In genomic region chr4:100369871-100370270, GRCh38 we compare ENCODE assay signal across 23 cellular contexts.
A peak's percentile ranks its signal among the peaks of the same experiment; 100 is the strongest.
DNase-seq lines count a peak whose midpoint lies in the region; ATAC-seq, FAIRE-seq and TF ChIP-seq lines count a peak whose summit lies in the region.
"Had no signal": no experiment of that assay in that cellular context is flagged by ENCODE, and none has a peak within 500 bp of the region (broad histone marks: within the 10 kb centered on the region; RNA-seq: fewer than 3 reads in every experiment).

No MANE protein-coding gene starts in this region.

- no peaks in the 10 kb centered on the region for H3K36me3 Mint-ChIP-seq in stimulated activated effector memory CD8-positive, alpha-beta T cell treated with anti-CD3 and anti-CD28 coated beads, Interleukin-12 subunit alpha, Interleukin-12 subunit beta, amount 100 ng/mL, for 72 hours
- H3K36me3 Mint-ChIP-seq: CD14-positive monocyte; CD8-positive, alpha-beta memory T cell; T-cell had no signal

- no peak for DNase-seq in D721Med (ENCODE audit: insufficient read length, low spot score)
- DNase-seq in activated T-cell treated with anti-CD3 and anti-CD28 coated beads, Interleukin-2, amount 50 U/mL, for 48 hours: no peak
- no peak for DNase-seq in SK-N-DZ (ENCODE audit: low spot score)
- DNase-seq in stimulated activated effector memory CD8-positive, alpha-beta T cell treated with anti-CD3 and anti-CD28 coated beads, Interleukin-12 subunit alpha, Interleukin-12 subunit beta, amount 100 ng/mL, for 72 hours (ENCODE audit: low spot score in 2 of 2): no peak
- DNase-seq: CD8-positive, alpha-beta memory T cell; GOT3; Karpas-422; MV-4-11; NCI-H1105; NCI-H1436 treated with DMSO at 0.1 percent for 48 hours; NCI-H1930; NCI-H2107; NCI-H526; NCI-H82; PC-9; Right ventricle myocardium superior; T-cell had no signal

- FAIRE-seq in D721Med (lab: Jason Lieb, UNC): peak; percentile 32
- FAIRE-seq: A549, HepG2 had no signal

- no peak overlapping the region for H3K4me3 Mint-ChIP-seq in stimulated activated effector memory CD8-positive, alpha-beta T cell treated with anti-CD3 and anti-CD28 coated beads, Interleukin-12 subunit alpha, Interleukin-12 subunit beta, amount 100 ng/mL, for 72 hours
- H3K4me3 Mint-ChIP-seq: CD14-positive monocyte; CD8-positive, alpha-beta memory T cell; T-cell had no signal

- no peak overlapping the region for H3K27ac Mint-ChIP-seq in stimulated activated effector memory CD8-positive, alpha-beta T cell treated with anti-CD3 and anti-CD28 coated beads, Interleukin-12 subunit alpha, Interleukin-12 subunit beta, amount 100 ng/mL, for 72 hours
- H3K27ac Mint-ChIP-seq: CD14-positive monocyte; CD8-positive, alpha-beta memory T cell; T-cell had no signal

- ATAC-seq in GM18868 (IDR thresholded peaks at IDR 0.05; ENCODE audit: unreplicated experiment) (peak; percentile 53), HG03442 (IDR thresholded peaks at IDR 0.05; ENCODE audit: unreplicated experiment) (peak; percentile 56), GM21619 (IDR thresholded peaks at IDR 0.05; ENCODE audit: unreplicated experiment) (no peak)
- ATAC-seq in stimulated activated effector memory CD8-positive, alpha-beta T cell treated with anti-CD3 and anti-CD28 coated beads, Interleukin-12 subunit alpha, Interleukin-12 subunit beta, amount 100 ng/mL, for 72 hours: no peak
- ATAC-seq: A549, HepG2, T-cell had no signal

- H3K4me1 Mint-ChIP-seq in stimulated activated effector memory CD8-positive, alpha-beta T cell treated with anti-CD3 and anti-CD28 coated beads, Interleukin-12 subunit alpha, Interleukin-12 subunit beta, amount 100 ng/mL, for 72 hours: no peaks in the 10 kb centered on the region
- H3K4me1 Mint-ChIP-seq: CD14-positive monocyte; CD8-positive, alpha-beta memory T cell; T-cell had no signal

- no peak for TF ChIP-seq CTCF in D721Med (IDR thresholded peaks at IDR 0.05; ENCODE audit: insufficient read depth, missing control alignments)

- no peaks in the 10 kb centered on the region for H3K9me3 Mint-ChIP-seq in stimulated activated effector memory CD8-positive, alpha-beta T cell treated with anti-CD3 and anti-CD28 coated beads, Interleukin-12 subunit alpha, Interleukin-12 subunit beta, amount 100 ng/mL, for 72 hours
- H3K9me3 Mint-ChIP-seq: CD8-positive, alpha-beta memory T cell; T-cell had no signal

Comparison
In these comparisons a context has a peak if more than half of its experiments do, and no peak if none do; other contexts are left out.
1. ATAC-seq: peak in GM18868 (single experiment) and HG03442 (single experiment); none in GM21619 (single experiment) and stimulated activated effector memory CD8-positive, alpha-beta T cell treated with anti-CD3 and anti-CD28 coated beads, Interleukin-12 subunit alpha, Interleukin-12 subunit beta, amount 100 ng/mL, for 72 hours (single experiment).